ENCODE assay signal across 1 cellular context in genomic region chr12:31835276-31835882, GRCh38.
TF ChIP-seq lines count a peak whose summit lies in the region.

No MANE protein-coding gene starts in this region.

TF ChIP-seq in HepG2, 621 proteins besides CTCF, POLR2A, EP300 and RAD21 (continued from another document and continues in another):
- TF ChIP-seq ZNF407 (CRISPR knock-in tag; IDR thresholded peaks at IDR 0.05; ENCODE audit: not compliant biosample characterization), result no peak
- TF ChIP-seq BCL6 (CRISPR knock-in tag; IDR thresholded peaks at IDR 0.05), result peak; percentile 65
- peak; percentile 78 for TF ChIP-seq ARID5B (CRISPR knock-in tag; IDR thresholded peaks at IDR 0.05)
- TF ChIP-seq ZNF44 (CRISPR knock-in tag; IDR thresholded peaks at IDR 0.05), result no peak
- TF ChIP-seq ZSCAN12 (CRISPR knock-in tag; IDR thresholded peaks at IDR 0.05), result no peak
- no peak for TF ChIP-seq ZNF124 (CRISPR knock-in tag; IDR thresholded peaks at IDR 0.05)
- TF ChIP-seq ZNF619 (CRISPR knock-in tag; IDR thresholded peaks at IDR 0.05), result no peak
- TF ChIP-seq TCF7 (IDR thresholded peaks at IDR 0.05; ENCODE audit: low read depth), result peak; percentile 63; the same call in 1 of the 2 replicates
- TF ChIP-seq XRCC5 (optimal IDR thresholded peaks at IDR 0.05; ENCODE audit: low read length), result no peak
- no peak for TF ChIP-seq HNRNPUL1 (IDR thresholded peaks at IDR 0.05; ENCODE audit: low read depth, low read length)
- TF ChIP-seq HOMEZ (CRISPR knock-in tag; IDR thresholded peaks at IDR 0.05; ENCODE audit: low read depth), result peak; percentile 68; the same call in 1 of the 2 replicates
- TF ChIP-seq USF2 (IDR thresholded peaks at IDR 0.05; ENCODE audit: low read depth, low read length), result no peak
- no peak for TF ChIP-seq USF2 (CRISPR knock-in tag; IDR thresholded peaks at IDR 0.05; ENCODE audit: borderline replicate concordance)
- no peak for TF ChIP-seq STAT6 (CRISPR knock-in tag; IDR thresholded peaks at IDR 0.05; ENCODE audit: borderline replicate concordance)
- no peak for TF ChIP-seq ZNF660 (CRISPR knock-in tag; IDR thresholded peaks at IDR 0.05; ENCODE audit: borderline replicate concordance, low read depth)
- TF ChIP-seq ZNF512 (CRISPR knock-in tag; IDR thresholded peaks at IDR 0.05), result no peak
- peak; percentile 91 for TF ChIP-seq SIX4 (CRISPR knock-in tag; IDR thresholded peaks at IDR 0.05)
- TF ChIP-seq ZNF879 (CRISPR knock-in tag; IDR thresholded peaks at IDR 0.05), result no peak
- no peak for TF ChIP-seq ARNT2 (CRISPR knock-in tag; IDR thresholded peaks at IDR 0.05; ENCODE audit: low read depth)
- TF ChIP-seq SOX13 (IDR thresholded peaks at IDR 0.05), result no peak
- peak in 1 of 2 experiments; percentile 84; a peak in 2 of 4 replicates for TF ChIP-seq SOX13 (CRISPR knock-in tag; conservative IDR thresholded peaks at IDR 0.05 in 1 of 2, IDR thresholded peaks at IDR 0.05 in 1 of 2)
- no peak for TF ChIP-seq NR3C1 (CRISPR knock-in tag; IDR thresholded peaks at IDR 0.05)
- no peak for TF ChIP-seq ZSCAN9 (CRISPR knock-in tag; IDR thresholded peaks at IDR 0.05; ENCODE audit: borderline replicate concordance)
- no peak for TF ChIP-seq SYNCRIP (IDR thresholded peaks at IDR 0.05; ENCODE audit: insufficient read depth, low read depth, low read length)
- no peak for TF ChIP-seq HNF1B (CRISPR knock-in tag; IDR thresholded peaks at IDR 0.05)
- TF ChIP-seq MXD4 (CRISPR knock-in tag; IDR thresholded peaks at IDR 0.05), result no peak
- TF ChIP-seq ELF4 (CRISPR knock-in tag; IDR thresholded peaks at IDR 0.05; ENCODE audit: borderline replicate concordance), result no peak
- TF ChIP-seq ZHX1 (CRISPR knock-in tag; IDR thresholded peaks at IDR 0.05; ENCODE audit: low read depth), result no peak
- no peak for TF ChIP-seq ZNF883 (CRISPR knock-in tag; IDR thresholded peaks at IDR 0.05; ENCODE audit: not compliant biosample characterization)
- no peak for TF ChIP-seq CEBPG (CRISPR knock-in tag; IDR thresholded peaks at IDR 0.05)
- no peak for TF ChIP-seq HOXD1 (CRISPR knock-in tag; IDR thresholded peaks at IDR 0.05)
- no peak for TF ChIP-seq BORCS8-MEF2B (CRISPR knock-in tag; IDR thresholded peaks at IDR 0.05)
- TF ChIP-seq ZSCAN30 (CRISPR knock-in tag; IDR thresholded peaks at IDR 0.05), result no peak
